In the genomic region with DNA sequence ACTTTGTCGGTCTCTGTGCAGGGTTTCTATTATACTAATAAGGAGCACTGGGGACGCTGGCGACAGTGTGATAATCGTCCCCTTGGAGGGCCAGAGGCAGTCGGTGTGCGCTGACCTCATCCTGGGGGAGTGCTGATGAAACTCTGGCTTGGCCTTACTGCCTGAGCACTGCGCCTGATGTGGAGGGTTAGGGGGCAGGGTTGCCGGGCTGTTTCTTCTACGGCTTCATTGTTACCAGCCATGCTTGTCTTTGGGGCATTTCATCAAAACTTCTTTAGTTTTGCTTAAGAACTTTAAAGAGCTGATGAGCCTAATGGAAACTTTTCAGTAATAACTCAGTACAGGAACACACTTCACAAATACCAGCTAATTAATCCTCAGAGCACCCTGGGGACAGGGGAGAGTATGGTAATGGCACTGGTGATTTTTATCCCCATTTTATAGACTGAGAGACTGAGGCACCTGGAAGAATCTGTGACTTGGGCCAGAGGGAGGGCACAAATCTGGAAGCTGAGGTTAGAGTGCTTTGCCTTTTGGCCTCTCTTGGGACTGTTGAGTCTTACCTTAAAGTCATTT, we compare ENCODE assay signal across 1 cellular context.
TF ChIP-seq lines count a peak whose summit lies in the region.

No MANE protein-coding gene starts in this region.

TF ChIP-seq in K562, 482 proteins besides CTCF, POLR2A, EP300 and RAD21 (continued from another document and continues in another):
- TF ChIP-seq, protein P1, sequence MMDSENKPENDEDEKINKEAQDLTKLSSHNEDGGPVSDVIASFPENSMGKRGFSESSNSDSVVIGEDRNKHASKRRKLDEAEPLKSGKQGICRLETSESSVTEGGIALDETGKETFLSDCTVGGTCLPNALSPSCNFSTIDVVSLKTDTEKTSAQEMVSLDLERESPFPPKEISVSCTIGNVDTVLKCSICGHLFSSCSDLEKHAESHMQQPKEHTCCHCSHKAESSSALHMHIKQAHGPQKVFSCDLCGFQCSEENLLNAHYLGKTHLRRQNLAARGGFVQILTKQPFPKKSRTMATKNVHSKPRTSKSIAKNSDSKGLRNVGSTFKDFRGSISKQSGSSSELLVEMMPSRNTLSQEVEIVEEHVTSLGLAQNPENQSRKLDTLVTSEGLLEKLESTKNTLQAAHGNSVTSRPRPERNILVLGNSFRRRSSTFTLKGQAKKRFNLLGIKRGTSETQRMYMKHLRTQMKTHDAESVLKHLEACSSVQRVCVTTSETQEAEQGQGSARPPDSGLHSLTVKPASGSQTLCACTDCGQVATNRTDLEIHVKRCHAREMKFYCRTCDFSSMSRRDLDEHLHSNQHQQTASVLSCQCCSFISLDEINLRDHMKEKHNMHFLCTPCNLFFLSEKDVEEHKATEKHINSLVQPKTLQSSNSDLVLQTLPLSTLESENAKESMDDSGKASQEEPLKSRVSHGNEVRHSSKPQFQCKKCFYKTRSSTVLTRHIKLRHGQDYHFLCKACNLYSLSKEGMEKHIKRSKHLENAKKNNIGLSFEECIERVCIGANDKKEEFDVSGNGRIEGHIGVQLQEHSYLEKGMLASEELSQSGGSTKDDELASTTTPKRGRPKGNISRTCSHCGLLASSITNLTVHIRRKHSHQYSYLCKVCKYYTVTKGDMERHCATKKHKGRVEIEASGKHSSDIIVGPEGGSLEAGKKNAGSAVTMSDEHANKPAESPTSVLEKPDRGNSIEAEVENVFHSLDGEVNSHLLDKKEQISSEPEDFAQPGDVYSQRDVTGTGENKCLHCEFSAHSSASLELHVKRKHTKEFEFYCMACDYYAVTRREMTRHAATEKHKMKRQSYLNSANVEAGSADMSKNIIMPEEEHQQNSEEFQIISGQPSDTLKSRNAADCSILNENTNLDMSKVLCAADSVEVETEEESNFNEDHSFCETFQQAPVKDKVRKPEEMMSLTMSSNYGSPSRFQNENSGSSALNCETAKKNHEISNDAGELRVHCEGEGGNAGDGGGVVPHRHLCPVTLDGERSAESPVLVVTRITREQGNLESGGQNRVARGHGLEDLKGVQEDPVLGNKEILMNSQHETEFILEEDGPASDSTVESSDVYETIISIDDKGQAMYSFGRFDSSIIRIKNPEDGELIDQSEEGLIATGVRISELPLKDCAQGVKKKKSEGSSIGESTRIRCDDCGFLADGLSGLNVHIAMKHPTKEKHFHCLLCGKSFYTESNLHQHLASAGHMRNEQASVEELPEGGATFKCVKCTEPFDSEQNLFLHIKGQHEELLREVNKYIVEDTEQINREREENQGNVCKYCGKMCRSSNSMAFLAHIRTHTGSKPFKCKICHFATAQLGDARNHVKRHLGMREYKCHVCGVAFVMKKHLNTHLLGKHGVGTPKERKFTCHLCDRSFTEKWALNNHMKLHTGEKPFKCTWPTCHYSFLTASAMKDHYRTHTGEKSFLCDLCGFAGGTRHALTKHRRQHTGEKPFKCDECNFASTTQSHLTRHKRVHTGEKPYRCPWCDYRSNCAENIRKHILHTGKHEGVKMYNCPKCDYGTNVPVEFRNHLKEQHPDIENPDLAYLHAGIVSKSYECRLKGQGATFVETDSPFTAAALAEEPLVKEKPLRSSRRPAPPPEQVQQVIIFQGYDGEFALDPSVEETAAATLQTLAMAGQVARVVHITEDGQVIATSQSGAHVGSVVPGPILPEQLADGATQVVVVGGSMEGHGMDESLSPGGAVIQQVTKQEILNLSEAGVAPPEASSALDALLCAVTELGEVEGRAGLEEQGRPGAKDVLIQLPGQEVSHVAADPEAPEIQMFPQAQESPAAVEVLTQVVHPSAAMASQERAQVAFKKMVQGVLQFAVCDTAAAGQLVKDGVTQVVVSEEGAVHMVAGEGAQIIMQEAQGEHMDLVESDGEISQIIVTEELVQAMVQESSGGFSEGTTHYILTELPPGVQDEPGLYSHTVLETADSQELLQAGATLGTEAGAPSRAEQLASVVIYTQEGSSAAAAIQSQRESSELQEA (IDR thresholded peaks at IDR 0.05; ENCODE audit: low read depth) = no peak
- TF ChIP-seq, protein P2, sequence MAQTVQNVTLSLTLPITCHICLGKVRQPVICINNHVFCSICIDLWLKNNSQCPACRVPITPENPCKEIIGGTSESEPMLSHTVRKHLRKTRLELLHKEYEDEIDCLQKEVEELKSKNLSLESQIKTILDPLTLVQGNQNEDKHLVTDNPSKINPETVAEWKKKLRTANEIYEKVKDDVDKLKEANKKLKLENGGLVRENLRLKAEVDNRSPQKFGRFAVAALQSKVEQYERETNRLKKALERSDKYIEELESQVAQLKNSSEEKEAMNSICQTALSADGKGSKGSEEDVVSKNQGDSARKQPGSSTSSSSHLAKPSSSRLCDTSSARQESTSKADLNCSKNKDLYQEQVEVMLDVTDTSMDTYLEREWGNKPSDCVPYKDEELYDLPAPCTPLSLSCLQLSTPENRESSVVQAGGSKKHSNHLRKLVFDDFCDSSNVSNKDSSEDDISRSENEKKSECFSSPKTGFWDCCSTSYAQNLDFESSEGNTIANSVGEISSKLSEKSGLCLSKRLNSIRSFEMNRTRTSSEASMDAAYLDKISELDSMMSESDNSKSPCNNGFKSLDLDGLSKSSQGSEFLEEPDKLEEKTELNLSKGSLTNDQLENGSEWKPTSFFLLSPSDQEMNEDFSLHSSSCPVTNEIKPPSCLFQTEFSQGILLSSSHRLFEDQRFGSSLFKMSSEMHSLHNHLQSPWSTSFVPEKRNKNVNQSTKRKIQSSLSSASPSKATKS (CRISPR knock-in tag; IDR thresholded peaks at IDR 0.05) = no peak
- TF ChIP-seq, protein P3, sequence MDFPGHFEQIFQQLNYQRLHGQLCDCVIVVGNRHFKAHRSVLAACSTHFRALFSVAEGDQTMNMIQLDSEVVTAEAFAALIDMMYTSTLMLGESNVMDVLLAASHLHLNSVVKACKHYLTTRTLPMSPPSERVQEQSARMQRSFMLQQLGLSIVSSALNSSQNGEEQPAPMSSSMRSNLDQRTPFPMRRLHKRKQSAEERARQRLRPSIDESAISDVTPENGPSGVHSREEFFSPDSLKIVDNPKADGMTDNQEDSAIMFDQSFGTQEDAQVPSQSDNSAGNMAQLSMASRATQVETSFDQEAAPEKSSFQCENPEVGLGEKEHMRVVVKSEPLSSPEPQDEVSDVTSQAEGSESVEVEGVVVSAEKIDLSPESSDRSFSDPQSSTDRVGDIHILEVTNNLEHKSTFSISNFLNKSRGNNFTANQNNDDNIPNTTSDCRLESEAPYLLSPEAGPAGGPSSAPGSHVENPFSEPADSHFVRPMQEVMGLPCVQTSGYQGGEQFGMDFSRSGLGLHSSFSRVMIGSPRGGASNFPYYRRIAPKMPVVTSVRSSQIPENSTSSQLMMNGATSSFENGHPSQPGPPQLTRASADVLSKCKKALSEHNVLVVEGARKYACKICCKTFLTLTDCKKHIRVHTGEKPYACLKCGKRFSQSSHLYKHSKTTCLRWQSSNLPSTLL (IDR thresholded peaks at IDR 0.05) = no peak
- peak; percentile 83 for TF ChIP-seq DMBX1 (CRISPR knock-in tag; IDR thresholded peaks at IDR 0.05; ENCODE audit: borderline replicate concordance)
- TF ChIP-seq ZKSCAN8 (CRISPR knock-in tag; IDR thresholded peaks at IDR 0.05) = no peak
- no peak for TF ChIP-seq SRSF9 (IDR thresholded peaks at IDR 0.05; ENCODE audit: borderline replicate concordance, low read depth, low read length)
- no peak for TF ChIP-seq COPS2 (conservative IDR thresholded peaks at IDR 0.05)
- TF ChIP-seq SP2 (IDR thresholded peaks at IDR 0.05; ENCODE audit: extremely low read depth, low read depth, low read length, poor library complexity, severe bottlenecking) = no peak
- TF ChIP-seq, protein P4, sequence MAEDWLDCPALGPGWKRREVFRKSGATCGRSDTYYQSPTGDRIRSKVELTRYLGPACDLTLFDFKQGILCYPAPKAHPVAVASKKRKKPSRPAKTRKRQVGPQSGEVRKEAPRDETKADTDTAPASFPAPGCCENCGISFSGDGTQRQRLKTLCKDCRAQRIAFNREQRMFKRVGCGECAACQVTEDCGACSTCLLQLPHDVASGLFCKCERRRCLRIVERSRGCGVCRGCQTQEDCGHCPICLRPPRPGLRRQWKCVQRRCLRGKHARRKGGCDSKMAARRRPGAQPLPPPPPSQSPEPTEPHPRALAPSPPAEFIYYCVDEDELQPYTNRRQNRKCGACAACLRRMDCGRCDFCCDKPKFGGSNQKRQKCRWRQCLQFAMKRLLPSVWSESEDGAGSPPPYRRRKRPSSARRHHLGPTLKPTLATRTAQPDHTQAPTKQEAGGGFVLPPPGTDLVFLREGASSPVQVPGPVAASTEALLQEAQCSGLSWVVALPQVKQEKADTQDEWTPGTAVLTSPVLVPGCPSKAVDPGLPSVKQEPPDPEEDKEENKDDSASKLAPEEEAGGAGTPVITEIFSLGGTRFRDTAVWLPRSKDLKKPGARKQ (CRISPR knock-in tag; IDR thresholded peaks at IDR 0.05) = no peak
- TF ChIP-seq, protein P5, sequence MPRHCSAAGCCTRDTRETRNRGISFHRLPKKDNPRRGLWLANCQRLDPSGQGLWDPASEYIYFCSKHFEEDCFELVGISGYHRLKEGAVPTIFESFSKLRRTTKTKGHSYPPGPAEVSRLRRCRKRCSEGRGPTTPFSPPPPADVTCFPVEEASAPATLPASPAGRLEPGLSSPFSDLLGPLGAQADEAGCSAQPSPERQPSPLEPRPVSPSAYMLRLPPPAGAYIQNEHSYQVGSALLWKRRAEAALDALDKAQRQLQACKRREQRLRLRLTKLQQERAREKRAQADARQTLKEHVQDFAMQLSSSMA (CRISPR knock-in tag; IDR thresholded peaks at IDR 0.05) = no peak
- TF ChIP-seq, protein P6, sequence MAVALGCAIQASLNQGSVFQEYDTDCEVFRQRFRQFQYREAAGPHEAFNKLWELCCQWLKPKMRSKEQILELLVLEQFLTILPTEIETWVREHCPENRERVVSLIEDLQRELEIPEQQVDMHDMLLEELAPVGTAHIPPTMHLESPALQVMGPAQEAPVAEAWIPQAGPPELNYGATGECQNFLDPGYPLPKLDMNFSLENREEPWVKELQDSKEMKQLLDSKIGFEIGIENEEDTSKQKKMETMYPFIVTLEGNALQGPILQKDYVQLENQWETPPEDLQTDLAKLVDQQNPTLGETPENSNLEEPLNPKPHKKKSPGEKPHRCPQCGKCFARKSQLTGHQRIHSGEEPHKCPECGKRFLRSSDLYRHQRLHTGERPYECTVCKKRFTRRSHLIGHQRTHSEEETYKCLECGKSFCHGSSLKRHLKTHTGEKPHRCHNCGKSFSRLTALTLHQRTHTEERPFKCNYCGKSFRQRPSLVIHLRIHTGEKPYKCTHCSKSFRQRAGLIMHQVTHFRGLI (CRISPR knock-in tag; IDR thresholded peaks at IDR 0.05) = no peak
- TF ChIP-seq, protein P7, sequence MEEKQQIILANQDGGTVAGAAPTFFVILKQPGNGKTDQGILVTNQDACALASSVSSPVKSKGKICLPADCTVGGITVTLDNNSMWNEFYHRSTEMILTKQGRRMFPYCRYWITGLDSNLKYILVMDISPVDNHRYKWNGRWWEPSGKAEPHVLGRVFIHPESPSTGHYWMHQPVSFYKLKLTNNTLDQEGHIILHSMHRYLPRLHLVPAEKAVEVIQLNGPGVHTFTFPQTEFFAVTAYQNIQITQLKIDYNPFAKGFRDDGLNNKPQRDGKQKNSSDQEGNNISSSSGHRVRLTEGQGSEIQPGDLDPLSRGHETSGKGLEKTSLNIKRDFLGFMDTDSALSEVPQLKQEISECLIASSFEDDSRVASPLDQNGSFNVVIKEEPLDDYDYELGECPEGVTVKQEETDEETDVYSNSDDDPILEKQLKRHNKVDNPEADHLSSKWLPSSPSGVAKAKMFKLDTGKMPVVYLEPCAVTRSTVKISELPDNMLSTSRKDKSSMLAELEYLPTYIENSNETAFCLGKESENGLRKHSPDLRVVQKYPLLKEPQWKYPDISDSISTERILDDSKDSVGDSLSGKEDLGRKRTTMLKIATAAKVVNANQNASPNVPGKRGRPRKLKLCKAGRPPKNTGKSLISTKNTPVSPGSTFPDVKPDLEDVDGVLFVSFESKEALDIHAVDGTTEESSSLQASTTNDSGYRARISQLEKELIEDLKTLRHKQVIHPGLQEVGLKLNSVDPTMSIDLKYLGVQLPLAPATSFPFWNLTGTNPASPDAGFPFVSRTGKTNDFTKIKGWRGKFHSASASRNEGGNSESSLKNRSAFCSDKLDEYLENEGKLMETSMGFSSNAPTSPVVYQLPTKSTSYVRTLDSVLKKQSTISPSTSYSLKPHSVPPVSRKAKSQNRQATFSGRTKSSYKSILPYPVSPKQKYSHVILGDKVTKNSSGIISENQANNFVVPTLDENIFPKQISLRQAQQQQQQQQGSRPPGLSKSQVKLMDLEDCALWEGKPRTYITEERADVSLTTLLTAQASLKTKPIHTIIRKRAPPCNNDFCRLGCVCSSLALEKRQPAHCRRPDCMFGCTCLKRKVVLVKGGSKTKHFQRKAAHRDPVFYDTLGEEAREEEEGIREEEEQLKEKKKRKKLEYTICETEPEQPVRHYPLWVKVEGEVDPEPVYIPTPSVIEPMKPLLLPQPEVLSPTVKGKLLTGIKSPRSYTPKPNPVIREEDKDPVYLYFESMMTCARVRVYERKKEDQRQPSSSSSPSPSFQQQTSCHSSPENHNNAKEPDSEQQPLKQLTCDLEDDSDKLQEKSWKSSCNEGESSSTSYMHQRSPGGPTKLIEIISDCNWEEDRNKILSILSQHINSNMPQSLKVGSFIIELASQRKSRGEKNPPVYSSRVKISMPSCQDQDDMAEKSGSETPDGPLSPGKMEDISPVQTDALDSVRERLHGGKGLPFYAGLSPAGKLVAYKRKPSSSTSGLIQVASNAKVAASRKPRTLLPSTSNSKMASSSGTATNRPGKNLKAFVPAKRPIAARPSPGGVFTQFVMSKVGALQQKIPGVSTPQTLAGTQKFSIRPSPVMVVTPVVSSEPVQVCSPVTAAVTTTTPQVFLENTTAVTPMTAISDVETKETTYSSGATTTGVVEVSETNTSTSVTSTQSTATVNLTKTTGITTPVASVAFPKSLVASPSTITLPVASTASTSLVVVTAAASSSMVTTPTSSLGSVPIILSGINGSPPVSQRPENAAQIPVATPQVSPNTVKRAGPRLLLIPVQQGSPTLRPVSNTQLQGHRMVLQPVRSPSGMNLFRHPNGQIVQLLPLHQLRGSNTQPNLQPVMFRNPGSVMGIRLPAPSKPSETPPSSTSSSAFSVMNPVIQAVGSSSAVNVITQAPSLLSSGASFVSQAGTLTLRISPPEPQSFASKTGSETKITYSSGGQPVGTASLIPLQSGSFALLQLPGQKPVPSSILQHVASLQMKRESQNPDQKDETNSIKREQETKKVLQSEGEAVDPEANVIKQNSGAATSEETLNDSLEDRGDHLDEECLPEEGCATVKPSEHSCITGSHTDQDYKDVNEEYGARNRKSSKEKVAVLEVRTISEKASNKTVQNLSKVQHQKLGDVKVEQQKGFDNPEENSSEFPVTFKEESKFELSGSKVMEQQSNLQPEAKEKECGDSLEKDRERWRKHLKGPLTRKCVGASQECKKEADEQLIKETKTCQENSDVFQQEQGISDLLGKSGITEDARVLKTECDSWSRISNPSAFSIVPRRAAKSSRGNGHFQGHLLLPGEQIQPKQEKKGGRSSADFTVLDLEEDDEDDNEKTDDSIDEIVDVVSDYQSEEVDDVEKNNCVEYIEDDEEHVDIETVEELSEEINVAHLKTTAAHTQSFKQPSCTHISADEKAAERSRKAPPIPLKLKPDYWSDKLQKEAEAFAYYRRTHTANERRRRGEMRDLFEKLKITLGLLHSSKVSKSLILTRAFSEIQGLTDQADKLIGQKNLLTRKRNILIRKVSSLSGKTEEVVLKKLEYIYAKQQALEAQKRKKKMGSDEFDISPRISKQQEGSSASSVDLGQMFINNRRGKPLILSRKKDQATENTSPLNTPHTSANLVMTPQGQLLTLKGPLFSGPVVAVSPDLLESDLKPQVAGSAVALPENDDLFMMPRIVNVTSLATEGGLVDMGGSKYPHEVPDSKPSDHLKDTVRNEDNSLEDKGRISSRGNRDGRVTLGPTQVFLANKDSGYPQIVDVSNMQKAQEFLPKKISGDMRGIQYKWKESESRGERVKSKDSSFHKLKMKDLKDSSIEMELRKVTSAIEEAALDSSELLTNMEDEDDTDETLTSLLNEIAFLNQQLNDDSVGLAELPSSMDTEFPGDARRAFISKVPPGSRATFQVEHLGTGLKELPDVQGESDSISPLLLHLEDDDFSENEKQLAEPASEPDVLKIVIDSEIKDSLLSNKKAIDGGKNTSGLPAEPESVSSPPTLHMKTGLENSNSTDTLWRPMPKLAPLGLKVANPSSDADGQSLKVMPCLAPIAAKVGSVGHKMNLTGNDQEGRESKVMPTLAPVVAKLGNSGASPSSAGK (IDR thresholded peaks at IDR 0.05) = peak; percentile 63
- TF ChIP-seq ZFPM2 (CRISPR knock-in tag; IDR thresholded peaks at IDR 0.05) = no peak
- no peak for TF ChIP-seq MAFK (IDR thresholded peaks at IDR 0.05; ENCODE audit: low read length)
